In genomic region chr1:90475623-90476022, GRCh38 we compare ENCODE assay signal across 1 cellular context.
TF ChIP-seq lines count a peak whose summit lies in the region.

No MANE protein-coding gene starts in this region.

TF ChIP-seq in SK-N-SH, 30 proteins besides CTCF, POLR2A, EP300 and RAD21 (continued from another document):
- TF ChIP-seq, protein P1, sequence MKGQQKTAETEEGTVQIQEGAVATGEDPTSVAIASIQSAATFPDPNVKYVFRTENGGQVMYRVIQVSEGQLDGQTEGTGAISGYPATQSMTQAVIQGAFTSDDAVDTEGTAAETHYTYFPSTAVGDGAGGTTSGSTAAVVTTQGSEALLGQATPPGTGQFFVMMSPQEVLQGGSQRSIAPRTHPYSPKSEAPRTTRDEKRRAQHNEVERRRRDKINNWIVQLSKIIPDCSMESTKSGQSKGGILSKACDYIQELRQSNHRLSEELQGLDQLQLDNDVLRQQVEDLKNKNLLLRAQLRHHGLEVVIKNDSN (IDR thresholded peaks at IDR 0.05; ENCODE audit: borderline replicate concordance, low read depth) = no peak
- no peak for TF ChIP-seq NFIC (IDR thresholded peaks at IDR 0.05; ENCODE audit: borderline replicate concordance)
- TF ChIP-seq, protein P2, sequence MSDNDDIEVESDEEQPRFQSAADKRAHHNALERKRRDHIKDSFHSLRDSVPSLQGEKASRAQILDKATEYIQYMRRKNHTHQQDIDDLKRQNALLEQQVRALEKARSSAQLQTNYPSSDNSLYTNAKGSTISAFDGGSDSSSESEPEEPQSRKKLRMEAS (IDR thresholded peaks at IDR 0.05; ENCODE audit: low read depth) = no peak
- TF ChIP-seq RFX5 (IDR thresholded peaks at IDR 0.05; ENCODE audit: low read length) = no peak
- no peak for TF ChIP-seq MEF2A (IDR thresholded peaks at IDR 0.05; ENCODE audit: borderline replicate concordance, low read depth)
- no peak for TF ChIP-seq NRF1 (IDR thresholded peaks at IDR 0.05; ENCODE audit: low read depth, low read length)
- TF ChIP-seq, protein P3, sequence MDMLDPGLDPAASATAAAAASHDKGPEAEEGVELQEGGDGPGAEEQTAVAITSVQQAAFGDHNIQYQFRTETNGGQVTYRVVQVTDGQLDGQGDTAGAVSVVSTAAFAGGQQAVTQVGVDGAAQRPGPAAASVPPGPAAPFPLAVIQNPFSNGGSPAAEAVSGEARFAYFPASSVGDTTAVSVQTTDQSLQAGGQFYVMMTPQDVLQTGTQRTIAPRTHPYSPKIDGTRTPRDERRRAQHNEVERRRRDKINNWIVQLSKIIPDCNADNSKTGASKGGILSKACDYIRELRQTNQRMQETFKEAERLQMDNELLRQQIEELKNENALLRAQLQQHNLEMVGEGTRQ (IDR thresholded peaks at IDR 0.05; ENCODE audit: borderline replicate concordance, low read depth, low read length) = no peak
- TF ChIP-seq GABPA (IDR thresholded peaks at IDR 0.05; ENCODE audit: low read depth) = no peak
- no peak for TF ChIP-seq FOXJ3 (CRISPR knock-in tag; IDR thresholded peaks at IDR 0.05)
- TF ChIP-seq FOSL2 (IDR thresholded peaks at IDR 0.05; ENCODE audit: borderline replicate concordance, low read depth) = no peak
- no peak for TF ChIP-seq YY1 (IDR thresholded peaks at IDR 0.05; ENCODE audit: low read depth)
- no peak for TF ChIP-seq TEAD4 (IDR thresholded peaks at IDR 0.05; ENCODE audit: borderline replicate concordance, insufficient read depth)
- TF ChIP-seq JUND (IDR thresholded peaks at IDR 0.05) = no peak
TF ChIP-seq in SK-N-SH: peak in this region for 0.
